In genomic region chr7:7966141-7966734, GRCh38 we compare ENCODE assay signal across 18 cellular contexts. TPM values are rescaled to one million over a fixed set of nuclear protein-coding genes. Genes with fewer than 3 reads are reported as not detected.
DNase-seq lines count a peak whose midpoint lies in the region; ATAC-seq, FAIRE-seq and TF ChIP-seq lines count a peak whose summit lies in the region.
"Had no signal": no experiment of that assay in that cellular context is flagged by ENCODE, and none has a peak within 500 bp of the region (broad histone marks: within the 10 kb centered on the region; RNA-seq: fewer than 3 reads in every experiment).

No MANE protein-coding gene starts in this region.

- no TSS peak for BruUV-seq in GM12878 (replicated peaks; lab: Mats Ljungman, UMichigan)

- RAD21 ChIA-PET in GM12878 (lab: Charles Lee; ENCODE audit: unreplicated experiment), result interaction anchor here (0.6 to 9.4 kb wide), 35 partner anchors 8 to 398 kb away, joined by 3 to 86 read pairs (median 4); no protein-coding TSS in a partner anchor

- no peak overlapping the region for H3K4me3 ChIP-seq in GM12878
- H3K4me3 ChIP-seq: GM23338, Peyer's patch, SK-N-MC had no signal

- H3K36me3 ChIP-seq in GM12878 (ENCODE audit: control insufficient read depth in 2 of 2, insufficient read depth in 2 of 2, low read length in 1 of 2), result no peaks in the 10 kb centered on the region
- H3K36me3 ChIP-seq: Peyer's patch had no signal

- H3K4me1 ChIP-seq in GM12878 (ENCODE audit: control insufficient read depth, insufficient read depth, low read length), result peaks cover 46% of the 10 kb centered on the region

- TF ChIP-seq CTCF in GM13977 (IDR thresholded peaks at IDR 0.05; ENCODE audit: extremely low read depth, insufficient read depth, missing control alignments) (no peak), GM12878 (IDR thresholded peaks at IDR 0.05 in 2 of 3, conservative IDR thresholded peaks at IDR 0.05 in 1 of 3; ENCODE audit: control insufficient read depth in 2 of 3, extremely low read depth in 1 of 3, insufficient read depth in 1 of 3, low read depth in 3 of 3, low read length in 3 of 3) (no peak)

- no peak for TF ChIP-seq RAD21 in GM12878 (IDR thresholded peaks at IDR 0.05; ENCODE audit: insufficient read depth, low read depth, low read length)

- intact Hi-C loops in GM12878 (cut with micrococcal nuclease; ENCODE audit: unreplicated experiment), result loop anchor here (5.0 kb wide), 1 partner anchor 399 kb away; the partner anchor contains the start of gene MIOS

- in situ Hi-C loops in GM13977 (cut with MboI; ENCODE audit: low pct_unique_long_range_greater_than_20kb, low sequenced_read_pairs, unreplicated experiment), result no loop called here
- in situ Hi-C loops in GM12878 (cut with MboI), result loop anchor here (5.0 kb wide), 1 partner anchor 144 kb away; no protein-coding TSS in a partner anchor

- no peak overlapping the region; the same call in 1 of the 2 replicates for H2AFZ ChIP-seq in GM12878 (ENCODE audit: control insufficient read depth, low read depth, low read length)
- H2AFZ ChIP-seq: GM23338 had no signal

- TF ChIP-seq POLR2A in GM12878 (IDR thresholded peaks at IDR 0.05; ENCODE audit: low read depth, low read length), result no peak

- peak in 1 of 2 experiments; percentile 46; a peak in 1 of 4 replicates for TF ChIP-seq EP300 in GM12878 (IDR thresholded peaks at IDR 0.05; ENCODE audit: borderline replicate concordance in 1 of 2, control insufficient read depth in 1 of 2, low read depth in 2 of 2, low read length in 2 of 2)

- DNase-seq in GM13977 (ENCODE audit: low spot score) (peak; percentile 39), GM12878 (ENCODE audit: low read depth, low spot score) (no peak), NCI-H146 (lab: John Stamatoyannopoulos, UW) (no peak), NCI-H2171 treated with DMSO at 0.1 percent for 48 hours (lab: John Stamatoyannopoulos, UW) (no peak)
- no peak for DNase-seq in activated CD4-positive, alpha-beta T cell treated with anti-CD3 and anti-CD28 coated beads, Interleukin-2, amount 50 U/mL, for 4 hours
- DNase-seq: ACHN, COR-L47, MV-4-11, NCI-H1417, NCI-H2029, NCI-H774, Peyer's patch, Right ventricle myocardium superior had no signal

- H3K9me3 ChIP-seq in GM12878 (replicated peaks; ENCODE audit: control insufficient read depth, insufficient read depth, low read length), result no peaks in the 10 kb centered on the region; the same call in 2 of the 3 replicates
- H3K9me3 ChIP-seq: Peyer's patch had no signal

- peak overlapping the region; percentile 83 for H3K27ac ChIP-seq in GM12878 (ENCODE audit: control insufficient read depth, insufficient read depth)
- H3K27ac ChIP-seq: Peyer's patch, SK-N-MC had no signal

- SMC1A ChIA-PET in GM12878 (lab: Charles Lee; ENCODE audit: uncharacterized antibody, unreplicated experiment), result interaction anchor here (0.6 to 10.0 kb wide), 31 partner anchors 8 to 285 kb away, joined by 3 to 132 read pairs (median 8); no protein-coding TSS in a partner anchor

- POLR2A ChIA-PET in GM12878 (lab: Charles Lee), result interaction anchor here (0.5 to 3.3 kb wide), 17 partner anchors 8 to 839 kb away, joined by 3 to 25 read pairs (median 5); no protein-coding TSS in a partner anchor

- no peaks in the 10 kb centered on the region for H4K20me1 ChIP-seq in GM12878 (ENCODE audit: control insufficient read depth, insufficient read depth)

- CTCF ChIA-PET in GM12878 (lab: Yijun Ruan, JAX), result interaction anchor here (0.6 to 3.4 kb wide), 10 partner anchors 16 to 257 kb away, joined by 3 to 15 read pairs (median 4); no protein-coding TSS in a partner anchor

- WGBS in GM12878 (ENCODE audit: insufficient coverage, insufficient replicate concordance, low lambda C conversion rate, missing lambda C conversion rate), result 0% methylated on average over 3 of the region's 3 CpGs

- H3K27me3 ChIP-seq in GM12878 (replicated peaks in 1 of 2; ENCODE audit: control insufficient read depth in 2 of 2, insufficient read depth in 2 of 2, low read length in 1 of 2), result no peaks in the 10 kb centered on the region
- H3K27me3 ChIP-seq: Peyer's patch had no signal

- peak; percentile 20 for ATAC-seq in GM19395 (IDR thresholded peaks at IDR 0.05; ENCODE audit: unreplicated experiment)
- peak; percentile 14 for ATAC-seq in HG02884 (IDR thresholded peaks at IDR 0.05; ENCODE audit: unreplicated experiment)
- ATAC-seq in GM12878, result peak; percentile 0; the same call in 1 of the 3 replicates
- ATAC-seq: GM23338, HCT116 had no signal

- peak overlapping the region; percentile 31; the same call in 1 of the 2 replicates for H3K9ac ChIP-seq in GM12878 (ENCODE audit: control insufficient read depth, insufficient read depth, low read length)

- H3K4me2 ChIP-seq in GM12878 (ENCODE audit: control insufficient read depth, insufficient read depth), result peak overlapping the region; percentile 21; the same call in 1 of the 2 replicates
- H3K4me2 ChIP-seq: GM23338 had no signal

- peaks cover 34% of the 10 kb centered on the region for H3K79me2 ChIP-seq in GM12878 (ENCODE audit: control insufficient read depth, insufficient read depth, low read length)

- no peak for FAIRE-seq in GM12878 (lab: Jason Lieb, UNC)

TF ChIP-seq in GM12878, 131 proteins besides CTCF, POLR2A, EP300 and RAD21 (continues in another document):
- TF ChIP-seq ASH2L (IDR thresholded peaks at IDR 0.05; ENCODE audit: borderline replicate concordance, low read depth) (no peak), CUX1 (IDR thresholded peaks at IDR 0.05; ENCODE audit: insufficient replicate concordance, low read depth, low read length) (peak; percentile 75), NFIC (IDR thresholded peaks at IDR 0.05; ENCODE audit: low read depth, low read length) (peak; percentile 97)
- TF ChIP-seq, protein P1, sequence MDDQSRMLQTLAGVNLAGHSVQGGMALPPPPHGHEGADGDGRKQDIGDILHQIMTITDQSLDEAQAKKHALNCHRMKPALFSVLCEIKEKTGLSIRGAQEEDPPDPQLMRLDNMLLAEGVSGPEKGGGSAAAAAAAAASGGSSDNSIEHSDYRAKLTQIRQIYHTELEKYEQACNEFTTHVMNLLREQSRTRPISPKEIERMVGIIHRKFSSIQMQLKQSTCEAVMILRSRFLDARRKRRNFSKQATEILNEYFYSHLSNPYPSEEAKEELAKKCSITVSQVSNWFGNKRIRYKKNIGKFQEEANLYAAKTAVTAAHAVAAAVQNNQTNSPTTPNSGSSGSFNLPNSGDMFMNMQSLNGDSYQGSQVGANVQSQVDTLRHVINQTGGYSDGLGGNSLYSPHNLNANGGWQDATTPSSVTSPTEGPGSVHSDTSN (IDR thresholded peaks at IDR 0.05; ENCODE audit: insufficient replicate concordance, low read depth, low read length), result no peak

RNA-seq across cellular contexts. Expression of gene GLCCI1, which starts 2.4 kb away (rescaled TPM):
- total RNA-seq in GM12878 (2013; cell fraction: nucleolus; rRNA removed), result 212 and 234 TPM in 2 replicates
- total RNA-seq in GM12878 (2014; rRNA removed) (22.3 and 23.6 TPM in 2 replicates), GM12878 (2014; rRNA removed; fragmentation: Illumina TruSeq; extraction: Trizol) (33.4 and 39.8 TPM in 2 replicates), GM12878 (2021) (52.2 and 52.6 TPM in 2 replicates)
- 25.4 TPM for polyA plus RNA-seq in GM12878 (2011; ENCODE audit: low read depth)
- polyA plus RNA-seq in GM12878 (2011; rRNA removed) (92.0 and 104 TPM in 2 replicates), GM12878 (2014; fragmentation: Illumina TruSeq; extraction: Trizol) (34.2 and 40.6 TPM in 2 replicates), GM12878 (2014; fragmentation: Nextera tagmentation; extraction: Ambion mirVana) (10 to 100 TPM; 16.2 to 17.9 TPM), GM12878 (2014; rRNA removed) (32.9 and 34.7 TPM in 2 replicates), GM12878 (2016; fragmentation: Nextera tagmentation; extraction: Ambion mirVana) (10 to 100 TPM; 12.6 to 16.7 TPM)
- 48.0 and 53.3 TPM in 2 replicates for polyA plus RNA-seq in GM12878 (2011; cell fraction: cytosol; rRNA removed)
- 93.7 and 109 TPM in 2 replicates for polyA plus RNA-seq in GM12878 (2011; cell fraction: nucleus; rRNA removed)
- 35.3 and 48.3 TPM in 2 replicates for polyA plus RNA-seq in GM12878 (2012)
- 134 and 207 TPM in 2 replicates for polyA minus RNA-seq in GM12878 (2011; rRNA and poly(A)+ RNA removed)
- 40.4 and 48.7 TPM in 2 replicates for polyA minus RNA-seq in GM12878 (2011; cell fraction: cytosol; rRNA and poly(A)+ RNA removed)
- polyA minus RNA-seq in GM12878 (2011; cell fraction: nucleus; rRNA and poly(A)+ RNA removed), result 165 and 313 TPM in 2 replicates
